In the genomic region with DNA sequence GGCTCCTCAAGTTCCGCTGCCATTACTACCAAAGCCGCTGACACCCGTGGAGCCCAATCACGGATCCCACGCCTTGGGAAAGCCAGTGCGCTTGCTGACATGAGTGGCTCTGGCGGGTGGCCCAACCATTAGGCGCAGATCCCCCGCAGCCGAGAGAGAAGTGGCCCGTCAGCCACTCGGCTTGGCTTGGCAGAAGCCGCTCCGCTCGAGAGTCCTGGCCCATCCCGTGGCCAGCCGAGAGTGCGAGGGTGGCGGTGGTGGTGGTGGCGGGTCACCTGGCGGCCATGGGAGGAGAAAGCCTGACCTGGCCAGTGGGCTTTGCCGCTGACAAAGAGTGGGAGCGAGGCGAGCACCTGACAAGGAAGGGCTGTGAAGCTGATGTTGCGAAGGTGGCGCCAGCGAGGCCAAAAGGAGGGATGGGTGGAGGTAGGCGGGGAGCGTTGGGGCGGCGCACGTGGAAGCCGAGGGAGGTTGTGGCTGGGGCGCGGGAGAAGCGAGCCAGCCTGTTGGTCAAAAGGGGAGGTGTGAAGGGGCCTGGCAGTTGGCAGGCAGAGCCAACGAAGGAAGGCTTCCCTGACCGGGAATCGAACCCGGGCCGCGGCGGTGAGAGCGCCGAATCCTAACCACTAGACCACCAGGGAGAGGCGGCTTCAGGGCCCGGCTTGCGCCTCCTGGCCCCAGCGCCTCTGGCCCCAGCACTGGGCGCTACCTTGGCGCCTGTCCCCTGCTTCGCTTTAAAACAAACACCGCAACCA, we compare ENCODE assay signal across 9 cellular contexts. TPM values are rescaled to one million over a fixed set of nuclear protein-coding genes. Genes with fewer than 3 reads are reported as not detected.
DNase-seq lines count a peak whose midpoint lies in the region; ATAC-seq and TF ChIP-seq lines count a peak whose summit lies in the region.
"Not testable (repeated sequence)": the region's sequence is repeated elsewhere in the genome, so short reads cannot be mapped to it uniquely, and the experiment has no call there.
"Had no signal": no experiment of that assay in that cellular context is flagged by ENCODE, and none has a peak within 500 bp of the region (broad histone marks: within the 10 kb centered on the region; RNA-seq: fewer than 3 reads in every experiment).

No MANE protein-coding gene starts in this region.

- not testable (repeated sequence) for H3K4me1 Mint-ChIP-seq in activated B cell treated with CpG ODN at 0.5 μM for 24 hours; natural killer cell treated with Interleukin-12 subunit alpha and Interleukin-12 subunit beta and Interleukin-15 and Interleukin-18, amount 100 ng/mL, for 72 hours (ENCODE audit: low read depth in 2 of 2)

- not testable (repeated sequence) for H3K4me3 ChIP-seq in gastroesophageal sphincter

- TF ChIP-seq CTCF in activated B cell treated with CpG ODN at 0.5 μM for 24 hours (IDR thresholded peaks at IDR 0.05); gastroesophageal sphincter (IDR thresholded peaks at IDR 0.05): not testable (repeated sequence)

- not testable (repeated sequence) for H3K9me3 ChIP-seq in gastroesophageal sphincter

- H3K27me3 Mint-ChIP-seq in activated B cell treated with CpG ODN at 0.5 μM for 24 hours; natural killer cell treated with Interleukin-12 subunit alpha and Interleukin-12 subunit beta and Interleukin-15 and Interleukin-18, amount 100 ng/mL, for 72 hours: not testable (repeated sequence)

- not testable (repeated sequence) for H3K27me3 ChIP-seq in gastroesophageal sphincter

- not testable (repeated sequence) for H3K36me3 ChIP-seq in gastroesophageal sphincter

- ATAC-seq in GM18511 (IDR thresholded peaks at IDR 0.05; ENCODE audit: unreplicated experiment) (peak; percentile 59), GM19455 (IDR thresholded peaks at IDR 0.05; ENCODE audit: unreplicated experiment) (peak; percentile 46), GM21786 (IDR thresholded peaks at IDR 0.05; ENCODE audit: unreplicated experiment) (peak; percentile 60), HG02943 (IDR thresholded peaks at IDR 0.05; ENCODE audit: low read depth, unreplicated experiment) (peak; percentile 33), HG03378 (IDR thresholded peaks at IDR 0.05; ENCODE audit: unreplicated experiment) (peak; percentile 37), activated B cell treated with CpG ODN at 0.5 μM for 24 hours (ENCODE audit: low read depth) (peak; percentile 29), gastroesophageal sphincter (peak; percentile 32)
- ATAC-seq in natural killer cell treated with Interleukin-12 subunit alpha and Interleukin-12 subunit beta and Interleukin-15 and Interleukin-18, amount 100 ng/mL, for 72 hours, result peak; percentile 67 to 83

- WGBS in gastroesophageal sphincter (ENCODE audit: low coverage in 1 of 2), 2 donors, result no CpG with 5 or more reads among the region's 53 CpGs

- POLR2A ChIA-PET in activated B cell treated with CpG ODN at 0.5 μM for 24 hours (lab: Charles Lee), result not testable (repeated sequence)

- not testable (repeated sequence) for H3K9me3 Mint-ChIP-seq in activated B cell treated with CpG ODN at 0.5 μM for 24 hours; natural killer cell treated with Interleukin-12 subunit alpha and Interleukin-12 subunit beta and Interleukin-15 and Interleukin-18, amount 100 ng/mL, for 72 hours

- not testable (repeated sequence) for H3K4me1 ChIP-seq in gastroesophageal sphincter

- TF ChIP-seq POLR2A in gastroesophageal sphincter (IDR thresholded peaks at IDR 0.05), result not testable (repeated sequence)

- not testable (repeated sequence) for TF ChIP-seq EP300 in gastroesophageal sphincter (IDR thresholded peaks at IDR 0.05)

- CTCF ChIA-PET in activated B cell treated with CpG ODN at 0.5 μM for 24 hours (lab: Charles Lee), result not testable (repeated sequence)

- intact Hi-C loops in activated B cell treated with CpG ODN at 0.5 μM for 24 hours (cut with micrococcal nuclease), result not testable (repeated sequence)

- H3K4me3 Mint-ChIP-seq in activated B cell treated with CpG ODN at 0.5 μM for 24 hours; natural killer cell treated with Interleukin-12 subunit alpha and Interleukin-12 subunit beta and Interleukin-15 and Interleukin-18, amount 100 ng/mL, for 72 hours: not testable (repeated sequence)

- not testable (repeated sequence) for H3K27ac Mint-ChIP-seq in activated B cell treated with CpG ODN at 0.5 μM for 24 hours; natural killer cell treated with Interleukin-12 subunit alpha and Interleukin-12 subunit beta and Interleukin-15 and Interleukin-18, amount 100 ng/mL, for 72 hours

- H3K36me3 Mint-ChIP-seq in activated B cell treated with CpG ODN at 0.5 μM for 24 hours (ENCODE audit: low read depth); natural killer cell treated with Interleukin-12 subunit alpha and Interleukin-12 subunit beta and Interleukin-15 and Interleukin-18, amount 100 ng/mL, for 72 hours: not testable (repeated sequence)

- H3K27ac ChIP-seq in gastroesophageal sphincter, result not testable (repeated sequence)

- not testable (repeated sequence) for DNase-seq in activated B cell treated with CpG ODN at 0.5 μM for 24 hours; natural killer cell treated with Interleukin-12 subunit alpha and Interleukin-12 subunit beta and Interleukin-15 and Interleukin-18, amount 100 ng/mL, for 72 hours (ENCODE audit: low spot score)

RNA-seq across cellular contexts. Expression of gene FCGR2A, which starts 43.6 kb away (rescaled TPM):
- 6.2 and 8.6 TPM in 2 replicates for total RNA-seq in activated B cell treated with CpG ODN at 0.5 μM for 24 hours
- 10 to 100 TPM; 16.3 to 74.1 (median 40.1) TPM for total RNA-seq in gastroesophageal sphincter
- 1 to 10 TPM in 1 of 2 donors, under 1 TPM in 1; 0.86 to 1.5 TPM for total RNA-seq in natural killer cell treated with Interleukin-12 subunit alpha and Interleukin-12 subunit beta and Interleukin-15 and Interleukin-18, amount 100 ng/mL, for 72 hours
- total RNA-seq: activated CD8-positive, alpha-beta memory T cell treated with anti-CD3 and anti-CD28 coated beads for 36 hours had no signal
